Comparison of ENCODE assay signal across 1 cellular context in the genomic region with DNA sequence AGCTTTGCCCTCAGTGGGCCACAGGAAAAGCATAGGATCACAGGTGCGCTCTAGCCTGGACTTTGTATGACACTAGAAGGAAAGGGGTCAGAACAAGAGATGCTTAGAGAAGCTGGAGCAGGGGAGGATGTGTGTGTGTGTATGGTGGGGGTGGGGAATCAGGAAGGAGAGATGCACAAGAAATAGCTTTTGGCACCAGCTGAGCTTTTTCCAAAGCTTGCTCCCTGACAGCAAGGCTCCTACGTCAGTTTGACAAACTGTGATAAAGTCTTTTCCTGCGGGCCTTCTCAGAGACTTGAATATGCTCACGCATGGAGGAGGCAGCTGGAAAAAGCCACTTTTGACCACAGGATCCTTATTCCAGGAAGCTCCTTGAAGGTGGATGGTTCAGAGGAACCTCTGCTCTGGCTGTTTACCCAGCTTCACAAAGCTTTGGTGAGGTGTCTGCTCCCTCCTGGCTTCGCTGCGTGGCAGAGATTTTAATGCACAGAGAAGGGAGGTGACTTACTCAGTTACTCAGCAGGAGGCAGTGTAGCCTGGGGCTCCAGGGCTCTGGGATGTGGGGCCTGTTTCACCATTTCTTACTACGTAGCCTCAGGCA.
TF ChIP-seq lines count a peak whose summit lies in the region.

No MANE protein-coding gene starts in this region.

TF ChIP-seq in IMR-90, 13 proteins besides CTCF, POLR2A, EP300 and RAD21:
- TF ChIP-seq MAFK (IDR thresholded peaks at IDR 0.05; ENCODE audit: low read depth, low read length) (no peak), CEBPB (IDR thresholded peaks at IDR 0.05; ENCODE audit: low read depth, low read length) (no peak), RCOR1 (IDR thresholded peaks at IDR 0.05; ENCODE audit: insufficient replicate concordance, low read length) (no peak), BHLHE40 (IDR thresholded peaks at IDR 0.05; ENCODE audit: low read depth, low read length) (no peak), SMC3 (IDR thresholded peaks at IDR 0.05; ENCODE audit: low read depth, low read length) (no peak), NFE2L2 (IDR thresholded peaks at IDR 0.05; ENCODE audit: low read depth, low read length) (no peak), MXI1 (IDR thresholded peaks at IDR 0.05; ENCODE audit: borderline replicate concordance, low read depth, low read length) (no peak), CHD1 (IDR thresholded peaks at IDR 0.05; ENCODE audit: low read depth, low read length) (no peak), RFX5 (IDR thresholded peaks at IDR 0.05; ENCODE audit: low read depth, low read length) (no peak), MAZ (IDR thresholded peaks at IDR 0.05; ENCODE audit: borderline replicate concordance, low read depth, low read length) (no peak), FOS (IDR thresholded peaks at IDR 0.05; ENCODE audit: low read depth, low read length) (no peak)
- TF ChIP-seq, protein P1, sequence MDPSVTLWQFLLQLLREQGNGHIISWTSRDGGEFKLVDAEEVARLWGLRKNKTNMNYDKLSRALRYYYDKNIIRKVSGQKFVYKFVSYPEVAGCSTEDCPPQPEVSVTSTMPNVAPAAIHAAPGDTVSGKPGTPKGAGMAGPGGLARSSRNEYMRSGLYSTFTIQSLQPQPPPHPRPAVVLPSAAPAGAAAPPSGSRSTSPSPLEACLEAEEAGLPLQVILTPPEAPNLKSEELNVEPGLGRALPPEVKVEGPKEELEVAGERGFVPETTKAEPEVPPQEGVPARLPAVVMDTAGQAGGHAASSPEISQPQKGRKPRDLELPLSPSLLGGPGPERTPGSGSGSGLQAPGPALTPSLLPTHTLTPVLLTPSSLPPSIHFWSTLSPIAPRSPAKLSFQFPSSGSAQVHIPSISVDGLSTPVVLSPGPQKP (IDR thresholded peaks at IDR 0.05; ENCODE audit: borderline replicate concordance, low read depth, low read length): no peak
- TF ChIP-seq, protein P2, sequence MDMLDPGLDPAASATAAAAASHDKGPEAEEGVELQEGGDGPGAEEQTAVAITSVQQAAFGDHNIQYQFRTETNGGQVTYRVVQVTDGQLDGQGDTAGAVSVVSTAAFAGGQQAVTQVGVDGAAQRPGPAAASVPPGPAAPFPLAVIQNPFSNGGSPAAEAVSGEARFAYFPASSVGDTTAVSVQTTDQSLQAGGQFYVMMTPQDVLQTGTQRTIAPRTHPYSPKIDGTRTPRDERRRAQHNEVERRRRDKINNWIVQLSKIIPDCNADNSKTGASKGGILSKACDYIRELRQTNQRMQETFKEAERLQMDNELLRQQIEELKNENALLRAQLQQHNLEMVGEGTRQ (IDR thresholded peaks at IDR 0.05; ENCODE audit: low read depth, low read length): no peak
